In genomic region chr7:2635148-2635668, GRCh38 we compare ENCODE assay signal across 13 cellular contexts. TPM values are rescaled to one million over a fixed set of nuclear protein-coding genes. Genes with fewer than 3 reads are reported as not detected.
DNase-seq lines count a peak whose midpoint lies in the region; ATAC-seq and TF ChIP-seq lines count a peak whose summit lies in the region.
"Had no signal": no experiment of that assay in that cellular context is flagged by ENCODE, and none has a peak within 500 bp of the region (broad histone marks: within the 10 kb centered on the region; RNA-seq: fewer than 3 reads in every experiment).

No MANE protein-coding gene starts in this region.

- intact Hi-C loops in sigmoid colon (cut with DNase I) = no loop called here

- H3K27ac ChIP-seq in BLaER1 (peak overlapping the region; percentile 56; the same call in 1 of the 2 replicates), RWPE1 (peak overlapping the region; percentile 98), endodermal cell (ENCODE audit: low read depth, low read length) (no peak overlapping the region), sigmoid colon (peak overlapping the region in 1 of 4 donors; percentile 85)

- peaks cover 82% of the 10 kb centered on the region for H4K20me1 ChIP-seq in BLaER1

- TF ChIP-seq EP300 in sigmoid colon (IDR thresholded peaks at IDR 0.05) = no peak

- no peaks in the 10 kb centered on the region for H3K9me3 ChIP-seq in BLaER1
- no peaks in the 10 kb centered on the region for H3K9me3 ChIP-seq in endodermal cell (ENCODE audit: control insufficient read depth, low read length)
- H3K9me3 ChIP-seq in sigmoid colon = no peaks in the 10 kb centered on the region

- H3K4me3 Mint-ChIP-seq in endodermal cell (no peak overlapping the region), neural crest cell (peak overlapping the region; percentile 39)

- H3K36me3 ChIP-seq in BLaER1 = peaks cover 46% of the 10 kb centered on the region
- H3K36me3 ChIP-seq in endodermal cell (ENCODE audit: control insufficient read depth, insufficient read depth, low read length) = peaks cover 23% of the 10 kb centered on the region
- H3K36me3 ChIP-seq in sigmoid colon = no peaks in the 10 kb centered on the region

- peaks cover 80% of the 10 kb centered on the region for H3K4me1 ChIP-seq in BLaER1
- H3K4me1 ChIP-seq in endodermal cell (ENCODE audit: control insufficient read depth, insufficient read depth, low read length) = peaks cover 3% of the 10 kb centered on the region
- H3K4me1 ChIP-seq in sigmoid colon = peaks cover 0 to 81% (median 65%) of the 10 kb centered on the region in 4 donors

- H3K4me3 ChIP-seq in BLaER1 (peak overlapping the region; percentile 33; the same call in 1 of the 2 replicates), endodermal cell (ENCODE audit: low read length) (no peak overlapping the region), sigmoid colon (no peak overlapping the region)

- CTCF ChIA-PET in RWPE1 (lab: Yijun Ruan, JAX) = no interaction called here

- no peaks in the 10 kb centered on the region for H3K27me3 ChIP-seq in BLaER1
- H3K27me3 ChIP-seq in endodermal cell (ENCODE audit: control insufficient read depth, insufficient read depth, low read length, poor library complexity, severe bottlenecking) = no peaks in the 10 kb centered on the region
- H3K27me3 ChIP-seq in sigmoid colon = no peaks in the 10 kb centered on the region

- TF ChIP-seq CTCF in RWPE1 (conservative IDR thresholded peaks at IDR 0.05; ENCODE audit: low read depth) (no peak), endodermal cell (conservative IDR thresholded peaks at IDR 0.05) (no peak), neural crest cell (conservative IDR thresholded peaks at IDR 0.05) (no peak), sigmoid colon (IDR thresholded peaks at IDR 0.05) (no peak)

- DNase-seq in RWPE1 (ENCODE audit: low spot score) (no peak), endodermal cell (no peak), neural crest cell (ENCODE audit: low read depth, low spot score) (no peak), T1000 (lab: John Stamatoyannopoulos, UW) (no peak), hypothalamus (lab: John Stamatoyannopoulos, UW) (no peak), sigmoid colon (no peak)
- DNase-seq: activated gamma-delta T cell treated with Interleukin-2 at 50 U/mL for 16 hours; NCI-H1105 treated with DMSO at 0.1 percent for 48 hours; NCI-H226; stimulated activated naive CD4-positive, alpha-beta T cell had no signal

- TF ChIP-seq POLR2A in sigmoid colon (IDR thresholded peaks at IDR 0.05) = no peak

- H3K36me3 Mint-ChIP-seq in endodermal cell (ENCODE audit: low read depth) (peaks cover 7% of the 10 kb centered on the region), neural crest cell (ENCODE audit: low read depth) (no peaks in the 10 kb centered on the region)
- H3K36me3 Mint-ChIP-seq: naive thymus-derived CD4-positive, alpha-beta T cell had no signal

- H3K27me3 Mint-ChIP-seq in endodermal cell (ENCODE audit: insufficient read depth) = no peaks in the 10 kb centered on the region
- no peaks in the 10 kb centered on the region for H3K27me3 Mint-ChIP-seq in neural crest cell (ENCODE audit: low read depth)
- H3K27me3 Mint-ChIP-seq: naive thymus-derived CD4-positive, alpha-beta T cell had no signal

- peak overlapping the region; percentile 97 for H3K4me2 ChIP-seq in BLaER1

- WGBS in endodermal cell (ENCODE audit: insufficient coverage in 1 of 2, insufficient read length in 1 of 2), 2 experiments = 95% methylated on average over 11 to 15 of the region's 15 CpGs
- 95 to 96% methylated on average over 15 of the region's 15 CpGs for WGBS in sigmoid colon, 2 donors

- H3K27ac Mint-ChIP-seq in endodermal cell = peak overlapping the region; percentile 55
- H3K27ac Mint-ChIP-seq in neural crest cell (ENCODE audit: unreplicated experiment) = no peak overlapping the region

- H3K4me1 Mint-ChIP-seq in endodermal cell = peaks cover 9% of the 10 kb centered on the region
- H3K4me1 Mint-ChIP-seq in neural crest cell = peaks cover 33% of the 10 kb centered on the region

- ATAC-seq in GM18861 (IDR thresholded peaks at IDR 0.05; ENCODE audit: unreplicated experiment) = no peak
- ATAC-seq: naive thymus-derived CD4-positive, alpha-beta T cell had no signal

- peak overlapping the region; percentile 57 for H3K9ac ChIP-seq in BLaER1
- no peak overlapping the region for H3K9ac ChIP-seq in endodermal cell (ENCODE audit: extremely low read depth, low read length, poor library complexity, severe bottlenecking)

- POLR2A ChIA-PET in RWPE1 (lab: Yijun Ruan, JAX; ENCODE audit: low non-redundant PET) = interaction anchor here (0.5 kb wide), 1 partner anchor 257 kb away, joined by 4 read pairs; no protein-coding TSS in a partner anchor

- no peaks in the 10 kb centered on the region for H3K9me3 Mint-ChIP-seq in endodermal cell
- H3K9me3 Mint-ChIP-seq in neural crest cell = no peaks in the 10 kb centered on the region
- H3K9me3 Mint-ChIP-seq: naive thymus-derived CD4-positive, alpha-beta T cell had no signal

RNA-seq across cellular contexts. Expression of gene TTYH3, which starts 3.4 kb away (rescaled TPM):
- total RNA-seq in endodermal cell (100 to 1,000 TPM; 145 to 152 TPM), neural crest cell (225 and 237 TPM in 2 replicates), sigmoid colon (10 to 100 TPM; 10.2 to 19.4 (median 13.0) TPM)
- polyA plus RNA-seq in endodermal cell (2013, experiment 1 of 2) = 164 TPM
- 151 TPM for polyA plus RNA-seq in endodermal cell (2013, experiment 2 of 2)
- 10 to 100 TPM in 2 of 3 donors, 1 to 10 TPM in 1; 5.4 to 41.7 (median 21.3) TPM for polyA plus RNA-seq in sigmoid colon

RNA-seq across cellular contexts. Expression of gene AMZ1, which starts 52.8 kb away (rescaled TPM):
- 1 to 10 TPM in 1 of 2 donors, under 1 TPM in 1; 0.66 to 1.6 TPM for total RNA-seq in endodermal cell
- 0.07 TPM for polyA plus RNA-seq in endodermal cell (2013, experiment 1 of 2)
- polyA plus RNA-seq in endodermal cell (2013, experiment 2 of 2) = not detected
- total RNA-seq in neural crest cell = not detected in 2 replicates
- 1 to 10 TPM in 1 of 4 donors, under 1 TPM in 1, not detected in 2; 0.41 to 1.4 TPM for total RNA-seq in sigmoid colon
- under 1 TPM in 2 of 3 donors, not detected in 1; under 0.01 to 0.16 TPM for polyA plus RNA-seq in sigmoid colon

Comparison
In these comparisons a context has a peak if more than half of its experiments do, and no peak if none do; other contexts are left out.
1. RNA of gene TTYH3, which starts 3.4 kb away (total RNA-seq): 225 to 237 TPM in neural crest cell and 145 to 152 TPM in endodermal cell; 10.2 to 19.4 TPM in sigmoid colon; every median in the first group is over 4 times any median in the second.